In genomic region chr6:112282217-112282616, GRCh38 we compare ENCODE assay signal across 1 cellular context.
TF ChIP-seq lines count a peak whose summit lies in the region.

No MANE protein-coding gene starts in this region.

TF ChIP-seq in H1, 55 proteins besides CTCF, POLR2A, EP300 and RAD21 (continued from another document):
- TF ChIP-seq, protein P1, sequence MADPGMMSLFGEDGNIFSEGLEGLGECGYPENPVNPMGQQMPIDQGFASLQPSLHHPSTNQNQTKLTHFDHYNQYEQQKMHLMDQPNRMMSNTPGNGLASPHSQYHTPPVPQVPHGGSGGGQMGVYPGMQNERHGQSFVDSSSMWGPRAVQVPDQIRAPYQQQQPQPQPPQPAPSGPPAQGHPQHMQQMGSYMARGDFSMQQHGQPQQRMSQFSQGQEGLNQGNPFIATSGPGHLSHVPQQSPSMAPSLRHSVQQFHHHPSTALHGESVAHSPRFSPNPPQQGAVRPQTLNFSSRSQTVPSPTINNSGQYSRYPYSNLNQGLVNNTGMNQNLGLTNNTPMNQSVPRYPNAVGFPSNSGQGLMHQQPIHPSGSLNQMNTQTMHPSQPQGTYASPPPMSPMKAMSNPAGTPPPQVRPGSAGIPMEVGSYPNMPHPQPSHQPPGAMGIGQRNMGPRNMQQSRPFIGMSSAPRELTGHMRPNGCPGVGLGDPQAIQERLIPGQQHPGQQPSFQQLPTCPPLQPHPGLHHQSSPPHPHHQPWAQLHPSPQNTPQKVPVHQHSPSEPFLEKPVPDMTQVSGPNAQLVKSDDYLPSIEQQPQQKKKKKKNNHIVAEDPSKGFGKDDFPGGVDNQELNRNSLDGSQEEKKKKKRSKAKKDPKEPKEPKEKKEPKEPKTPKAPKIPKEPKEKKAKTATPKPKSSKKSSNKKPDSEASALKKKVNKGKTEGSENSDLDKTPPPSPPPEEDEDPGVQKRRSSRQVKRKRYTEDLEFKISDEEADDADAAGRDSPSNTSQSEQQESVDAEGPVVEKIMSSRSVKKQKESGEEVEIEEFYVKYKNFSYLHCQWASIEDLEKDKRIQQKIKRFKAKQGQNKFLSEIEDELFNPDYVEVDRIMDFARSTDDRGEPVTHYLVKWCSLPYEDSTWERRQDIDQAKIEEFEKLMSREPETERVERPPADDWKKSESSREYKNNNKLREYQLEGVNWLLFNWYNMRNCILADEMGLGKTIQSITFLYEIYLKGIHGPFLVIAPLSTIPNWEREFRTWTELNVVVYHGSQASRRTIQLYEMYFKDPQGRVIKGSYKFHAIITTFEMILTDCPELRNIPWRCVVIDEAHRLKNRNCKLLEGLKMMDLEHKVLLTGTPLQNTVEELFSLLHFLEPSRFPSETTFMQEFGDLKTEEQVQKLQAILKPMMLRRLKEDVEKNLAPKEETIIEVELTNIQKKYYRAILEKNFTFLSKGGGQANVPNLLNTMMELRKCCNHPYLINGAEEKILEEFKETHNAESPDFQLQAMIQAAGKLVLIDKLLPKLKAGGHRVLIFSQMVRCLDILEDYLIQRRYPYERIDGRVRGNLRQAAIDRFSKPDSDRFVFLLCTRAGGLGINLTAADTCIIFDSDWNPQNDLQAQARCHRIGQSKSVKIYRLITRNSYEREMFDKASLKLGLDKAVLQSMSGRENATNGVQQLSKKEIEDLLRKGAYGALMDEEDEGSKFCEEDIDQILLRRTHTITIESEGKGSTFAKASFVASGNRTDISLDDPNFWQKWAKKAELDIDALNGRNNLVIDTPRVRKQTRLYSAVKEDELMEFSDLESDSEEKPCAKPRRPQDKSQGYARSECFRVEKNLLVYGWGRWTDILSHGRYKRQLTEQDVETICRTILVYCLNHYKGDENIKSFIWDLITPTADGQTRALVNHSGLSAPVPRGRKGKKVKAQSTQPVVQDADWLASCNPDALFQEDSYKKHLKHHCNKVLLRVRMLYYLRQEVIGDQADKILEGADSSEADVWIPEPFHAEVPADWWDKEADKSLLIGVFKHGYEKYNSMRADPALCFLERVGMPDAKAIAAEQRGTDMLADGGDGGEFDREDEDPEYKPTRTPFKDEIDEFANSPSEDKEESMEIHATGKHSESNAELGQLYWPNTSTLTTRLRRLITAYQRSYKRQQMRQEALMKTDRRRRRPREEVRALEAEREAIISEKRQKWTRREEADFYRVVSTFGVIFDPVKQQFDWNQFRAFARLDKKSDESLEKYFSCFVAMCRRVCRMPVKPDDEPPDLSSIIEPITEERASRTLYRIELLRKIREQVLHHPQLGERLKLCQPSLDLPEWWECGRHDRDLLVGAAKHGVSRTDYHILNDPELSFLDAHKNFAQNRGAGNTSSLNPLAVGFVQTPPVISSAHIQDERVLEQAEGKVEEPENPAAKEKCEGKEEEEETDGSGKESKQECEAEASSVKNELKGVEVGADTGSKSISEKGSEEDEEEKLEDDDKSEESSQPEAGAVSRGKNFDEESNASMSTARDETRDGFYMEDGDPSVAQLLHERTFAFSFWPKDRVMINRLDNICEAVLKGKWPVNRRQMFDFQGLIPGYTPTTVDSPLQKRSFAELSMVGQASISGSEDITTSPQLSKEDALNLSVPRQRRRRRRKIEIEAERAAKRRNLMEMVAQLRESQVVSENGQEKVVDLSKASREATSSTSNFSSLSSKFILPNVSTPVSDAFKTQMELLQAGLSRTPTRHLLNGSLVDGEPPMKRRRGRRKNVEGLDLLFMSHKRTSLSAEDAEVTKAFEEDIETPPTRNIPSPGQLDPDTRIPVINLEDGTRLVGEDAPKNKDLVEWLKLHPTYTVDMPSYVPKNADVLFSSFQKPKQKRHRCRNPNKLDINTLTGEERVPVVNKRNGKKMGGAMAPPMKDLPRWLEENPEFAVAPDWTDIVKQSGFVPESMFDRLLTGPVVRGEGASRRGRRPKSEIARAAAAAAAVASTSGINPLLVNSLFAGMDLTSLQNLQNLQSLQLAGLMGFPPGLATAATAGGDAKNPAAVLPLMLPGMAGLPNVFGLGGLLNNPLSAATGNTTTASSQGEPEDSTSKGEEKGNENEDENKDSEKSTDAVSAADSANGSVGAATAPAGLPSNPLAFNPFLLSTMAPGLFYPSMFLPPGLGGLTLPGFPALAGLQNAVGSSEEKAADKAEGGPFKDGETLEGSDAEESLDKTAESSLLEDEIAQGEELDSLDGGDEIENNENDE (IDR thresholded peaks at IDR 0.05; ENCODE audit: insufficient replicate concordance, low read length) = no peak
